10 cellular contexts compared by ENCODE assay signal in genomic region chr3:104279617-104280016, GRCh38.
A peak's percentile ranks its signal among the peaks of the same experiment; 100 is the strongest.
DNase-seq lines count a peak whose midpoint lies in the region; ATAC-seq, FAIRE-seq and TF ChIP-seq lines count a peak whose summit lies in the region.
"Had no signal": no experiment of that assay in that cellular context is flagged by ENCODE, and none has a peak within 500 bp of the region (broad histone marks: within the 10 kb centered on the region; RNA-seq: fewer than 3 reads in every experiment).

No MANE protein-coding gene starts in this region.

- no peaks in the 10 kb centered on the region for H3K27me3 Mint-ChIP-seq in T-helper 17 cell

- no peaks in the 10 kb centered on the region for H3K9me3 ChIP-seq in T-helper 17 cell (ENCODE audit: control insufficient read depth, low read length, poor library complexity, severe bottlenecking)

- TF ChIP-seq CTCF in foreskin keratinocyte (conservative IDR thresholded peaks at IDR 0.05), result no peak

- 0 out of 2 replicates have a peak, but pooled peaks cover 2% of the 10 kb centered on the region for H3K36me3 ChIP-seq in ACC112 (ENCODE audit: insufficient read depth, low read length)

- H3K36me3 Mint-ChIP-seq in T-helper 17 cell (ENCODE audit: low read depth), result no peaks in the 10 kb centered on the region

- ATAC-seq in T-helper 17 cell (no peak), foreskin keratinocyte (peak; percentile 100), GM21529 (IDR thresholded peaks at IDR 0.05; ENCODE audit: unreplicated experiment) (no peak)
- no peak for ATAC-seq in stimulated activated naive CD8-positive, alpha-beta T cell treated with anti-CD3 and anti-CD28 coated beads, Interleukin-15, Interleukin-2, amounts not matched to agents 100 U/mL and 50 U/mL, for 24 hours

- peak overlapping the region; percentile 27 for H3K27ac Mint-ChIP-seq in T-helper 17 cell

- peak overlapping the region; percentile 94 for H2AFZ ChIP-seq in ACC112 (ENCODE audit: low read length, unreplicated experiment)

- DNase-seq in GM18507 (ENCODE audit: extremely low spot score, insufficient read length, low read depth), result no peak
- no peak for DNase-seq in T-helper 17 cell
- peak; percentile 91 to 97 for DNase-seq in foreskin keratinocyte
- no peak for DNase-seq in globus pallidus (ENCODE audit: low spot score)
- no peak for DNase-seq in stimulated activated naive CD8-positive, alpha-beta T cell treated with anti-CD3 and anti-CD28 coated beads, Interleukin-15, Interleukin-2, amounts not matched to agents 100 U/mL and 50 U/mL, for 24 hours
- no peak for DNase-seq in anterior cingulate cortex (lab: John Stamatoyannopoulos, UW)
- DNase-seq: GF-D8, NCI-H69 had no signal

- H3K4me3 Mint-ChIP-seq in T-helper 17 cell, result peak overlapping the region; percentile 10

- H3K4me1 Mint-ChIP-seq in T-helper 17 cell, result no peaks in the 10 kb centered on the region

- no peaks in the 10 kb centered on the region for H3K4me1 ChIP-seq in ACC112 (ENCODE audit: control insufficient read depth, insufficient read depth, low read length, unreplicated experiment)
- H3K4me1 ChIP-seq in foreskin keratinocyte, result peaks cover 7% of the 10 kb centered on the region

- H3K79me2 ChIP-seq in ACC112 (ENCODE audit: control insufficient read depth, insufficient read depth, low read length, unreplicated experiment), result no peaks in the 10 kb centered on the region

- H3K27me3 ChIP-seq in ACC112 (ENCODE audit: insufficient read depth, low read length) (no peaks in the 10 kb centered on the region), foreskin keratinocyte (no peaks in the 10 kb centered on the region)

- H3K4me3 ChIP-seq in ACC112 (ENCODE audit: low read depth, low read length), result peak overlapping the region; percentile 68

- H3K27ac ChIP-seq in ACC112 (ENCODE audit: low read depth, low read length), result peak overlapping the region; percentile 59
- H3K27ac ChIP-seq in foreskin keratinocyte, result peak overlapping the region; percentile 59

- FAIRE-seq in GM18507 (lab: Jason Lieb, UNC), result peak; percentile 9

Comparison
In these comparisons a context has a peak if more than half of its experiments do, and no peak if none do; other contexts are left out.
1. DNase-seq: peak in foreskin keratinocyte (2 of 2); none in GM18507 (single experiment), T-helper 17 cell (0 of 3), globus pallidus (single experiment), stimulated activated naive CD8-positive, alpha-beta T cell treated with anti-CD3 and anti-CD28 coated beads, Interleukin-15, Interleukin-2, amounts not matched to agents 100 U/mL and 50 U/mL, for 24 hours (single experiment) and anterior cingulate cortex (0 of 58).